Comparison of ENCODE assay signal across 8 cellular contexts in genomic region chr2:19902272-19902730, GRCh38. TPM values are rescaled to one million over a fixed set of nuclear protein-coding genes. Genes with fewer than 3 reads are reported as not detected.
DNase-seq lines count a peak whose midpoint lies in the region; ATAC-seq, FAIRE-seq and TF ChIP-seq lines count a peak whose summit lies in the region.

No MANE protein-coding gene starts in this region.

- peaks cover 8 to 19% (median 13%) of the 10 kb centered on the region in 5 donors for H3K27me3 Mint-ChIP-seq in naive thymus-derived CD4-positive, alpha-beta T cell

- peak overlapping the region; percentile 93 to 100 (median 99) for H3K27ac Mint-ChIP-seq in naive thymus-derived CD4-positive, alpha-beta T cell

- no peak for DNase-seq in GM19239 (ENCODE audit: insufficient read length, low spot score)
- DNase-seq in PC-3: no peak
- peak in 1 of 9 donors; percentile 2 for DNase-seq in naive thymus-derived CD4-positive, alpha-beta T cell
- DNase-seq in GDM1 (lab: John Stamatoyannopoulos, UW): no peak
- no peak for DNase-seq in SKM-1 (lab: John Stamatoyannopoulos, UW; ENCODE audit: unreplicated experiment)
- DNase-seq in NCI-H1105 treated with DMSO at 0.1 percent for 48 hours (lab: John Stamatoyannopoulos, UW): no peak

- peaks cover 0 to 9% (median 4%) of the 10 kb centered on the region in 5 donors for H3K36me3 Mint-ChIP-seq in naive thymus-derived CD4-positive, alpha-beta T cell

- peak overlapping the region; percentile 96 for H3K9ac ChIP-seq in PC-3 (ENCODE audit: low read length)
- peak overlapping the region; percentile 95 to 98 for H3K9ac ChIP-seq in duodenal mucosa (ENCODE audit: low read depth in 1 of 2, low read length in 2 of 2)

- H3K27ac ChIP-seq in PC-3 (ENCODE audit: low read length) (peak overlapping the region; percentile 89), duodenal mucosa (ENCODE audit: low read depth, low read length) (peak overlapping the region; percentile 98)
- peak overlapping the region; percentile 83 for H3K27ac ChIP-seq in naive thymus-derived CD4-positive, alpha-beta T cell (ENCODE audit: low read depth, low read length)

- no peaks in the 10 kb centered on the region for H3K9me2 ChIP-seq in PC-3 (replicated peaks; ENCODE audit: low read length)

- H3F3A ChIP-seq in PC-3 (ENCODE audit: low read length, unreplicated experiment): no peaks in the 10 kb centered on the region

- peak overlapping the region; percentile 95 for H2AFZ ChIP-seq in PC-3 (ENCODE audit: low read length)

- H3K4me3 ChIP-seq in PC-3 (ENCODE audit: low read length): peak overlapping the region; percentile 85
- H3K4me3 ChIP-seq in duodenal mucosa (ENCODE audit: low read depth in 1 of 2, low read length in 2 of 2): peak overlapping the region; percentile 94 to 98
- H3K4me3 ChIP-seq in naive thymus-derived CD4-positive, alpha-beta T cell (ENCODE audit: low read length): peak overlapping the region; percentile 95

- intact Hi-C loops in PC-3 (cut with micrococcal nuclease): loop anchor here (1.0 to 5.0 kb wide), 3 partner anchors 31 to 195 kb away; no protein-coding TSS in a partner anchor
- intact Hi-C loops in naive thymus-derived CD4-positive, alpha-beta T cell (cut with micrococcal nuclease): loop anchor here (1.0 to 5.0 kb wide), 7 partner anchors 88 to 920 kb away; partner anchors contain the start of genes HS1BP3 (in 1 of the 2), LDAH (in 1 of the 2) and WDR35 (in 1 of the 2)

- no peaks in the 10 kb centered on the region for H4K20me1 ChIP-seq in PC-3 (ENCODE audit: low read length)

- H3K9me3 ChIP-seq in PC-3 (ENCODE audit: low read length): no peaks in the 10 kb centered on the region
- H3K9me3 ChIP-seq in duodenal mucosa (ENCODE audit: control insufficient read depth in 1 of 2, low read length in 2 of 2): no peaks in the 10 kb centered on the region
- H3K9me3 ChIP-seq in naive thymus-derived CD4-positive, alpha-beta T cell (ENCODE audit: control insufficient read depth in 2 of 3, low read length in 3 of 3): no peaks in the 10 kb centered on the region

- H3K4me1 Mint-ChIP-seq in naive thymus-derived CD4-positive, alpha-beta T cell: peaks cover 24 to 34% (median 29%) of the 10 kb centered on the region in 7 donors

- TF ChIP-seq CTCF in PC-3 (conservative IDR thresholded peaks at IDR 0.05; ENCODE audit: low read depth, low read length): no peak

- H3K79me2 ChIP-seq in PC-3 (ENCODE audit: low read length): peaks cover 42% of the 10 kb centered on the region

- H3K4me2 ChIP-seq in PC-3 (ENCODE audit: low read length): peak overlapping the region; percentile 98

- POLR2A ChIA-PET in PC-3 (lab: Charles Lee; ENCODE audit: unreplicated experiment): no interaction called here
- POLR2A ChIA-PET in naive thymus-derived CD4-positive, alpha-beta T cell (lab: Charles Lee): no interaction called here

- H3K36me3 ChIP-seq in PC-3 (ENCODE audit: low read depth, low read length): no peaks in the 10 kb centered on the region
- H3K36me3 ChIP-seq in duodenal mucosa (ENCODE audit: control insufficient read depth in 1 of 2, insufficient read depth in 2 of 2, low read length in 2 of 2): no peaks in the 10 kb centered on the region
- peaks cover 0 to 5% (median 0%) of the 10 kb centered on the region in 3 experiments for H3K36me3 ChIP-seq in naive thymus-derived CD4-positive, alpha-beta T cell (ENCODE audit: control insufficient read depth in 2 of 3, insufficient read depth in 3 of 3, low read length in 3 of 3)

- BruUV-seq in PC-3 (replicated peaks; lab: Mats Ljungman, UMichigan): no TSS peak

- peaks cover 28% of the 10 kb centered on the region for H3K4me1 ChIP-seq in PC-3 (ENCODE audit: insufficient read depth, low read length)
- H3K4me1 ChIP-seq in duodenal mucosa (ENCODE audit: control insufficient read depth in 1 of 2, insufficient read depth in 2 of 2, low read length in 2 of 2): peaks cover 10 to 34% of the 10 kb centered on the region in 2 donors
- H3K4me1 ChIP-seq in naive thymus-derived CD4-positive, alpha-beta T cell (ENCODE audit: control insufficient read depth in 2 of 2, insufficient read depth in 2 of 2, low read length in 2 of 2): peaks cover 9 to 23% of the 10 kb centered on the region in 2 donors

- H3K27me3 ChIP-seq in PC-3 (ENCODE audit: low read length) (no peaks in the 10 kb centered on the region), duodenal mucosa (ENCODE audit: control insufficient read depth in 1 of 2, insufficient read depth in 2 of 2, low read length in 2 of 2) (no peaks in the 10 kb centered on the region)
- H3K27me3 ChIP-seq in naive thymus-derived CD4-positive, alpha-beta T cell (ENCODE audit: control insufficient read depth in 2 of 2, insufficient read depth in 2 of 2, low read length in 2 of 2): no peaks in the 10 kb centered on the region

- CTCF ChIA-PET in PC-3 (lab: Charles Lee): interaction anchor here (0.6 kb wide), 1 partner anchor 108 kb away, joined by 3 read pairs; no protein-coding TSS in a partner anchor
- CTCF ChIA-PET in naive thymus-derived CD4-positive, alpha-beta T cell (lab: Charles Lee): no interaction called here

- peak; percentile 57 for FAIRE-seq in GM19239 (lab: Jason Lieb, UNC)

- no peak for ATAC-seq in PC-3
- ATAC-seq in naive thymus-derived CD4-positive, alpha-beta T cell: no peak
- no peak for ATAC-seq in HG03135 (IDR thresholded peaks at IDR 0.05; ENCODE audit: unreplicated experiment)

- peak overlapping the region; percentile 84 to 99 (median 96) for H3K4me3 Mint-ChIP-seq in naive thymus-derived CD4-positive, alpha-beta T cell

- H3K9me3 Mint-ChIP-seq in naive thymus-derived CD4-positive, alpha-beta T cell: peaks cover 0 to 3% (median 0%) of the 10 kb centered on the region in 11 donors

RNA-seq across cellular contexts. Expression of gene TTC32, which starts 0.5 kb away (rescaled TPM):
- 10.0 and 12.1 TPM in 2 replicates for total RNA-seq in PC-3 (2014; rRNA removed)
- 10 to 100 TPM; 23.1 to 58.0 (median 44.9) TPM for total RNA-seq in naive thymus-derived CD4-positive, alpha-beta T cell
- polyA plus RNA-seq in naive thymus-derived CD4-positive, alpha-beta T cell: 10 to 100 TPM; 25.9 to 41.5 TPM
